In genomic region chr14:68020493-68020892, GRCh38 we compare ENCODE assay signal across 20 cellular contexts.
"Had no signal": no experiment of that assay in that cellular context is flagged by ENCODE, and none has a peak within 500 bp of the region (broad histone marks: within the 10 kb centered on the region; RNA-seq: fewer than 3 reads in every experiment).

No MANE protein-coding gene starts in this region.

- H3K4me1 Mint-ChIP-seq: activated CD4-positive, alpha-beta memory T cell treated with anti-CD3 and anti-CD28 coated beads, Interleukin-2, amount 10 ng/mL, durations not matched to agents 7 days and 5 days; activated naive CD8-positive, alpha-beta T cell treated with anti-CD3 and anti-CD28 coated beads, Interleukin-2, amount 10 ng/mL, durations not matched to agents 7 days and 5 days had no signal

- H3K4me3 ChIP-seq: body of pancreas, hepatocyte, lung, thyroid gland, vagina had no signal

- H3K4me2 ChIP-seq: hepatocyte had no signal

- H3K4me1 ChIP-seq: body of pancreas had no signal

- H2AFZ ChIP-seq: hepatocyte had no signal

- H3K9me3 ChIP-seq: body of pancreas, thyroid gland, vagina had no signal

- H3K27me3 ChIP-seq: body of pancreas, hepatocyte, thyroid gland, vagina had no signal

- H3K27me3 Mint-ChIP-seq: activated B cell treated with CpG ODN at 0.5 μM for 24 hours; activated CD4-positive, alpha-beta memory T cell treated with anti-CD3 and anti-CD28 coated beads, Interleukin-2, amount 10 ng/mL, durations not matched to agents 7 days and 5 days; activated naive CD8-positive, alpha-beta T cell treated with anti-CD3 and anti-CD28 coated beads, Interleukin-2, amount 10 ng/mL, durations not matched to agents 7 days and 5 days; activated T-cell treated with anti-CD3 and anti-CD28 coated beads, Interleukin-2, amount 50 U/mL, for 24 hours had no signal

- ATAC-seq: body of pancreas, left cardiac atrium had no signal

- H3K36me3 ChIP-seq: thyroid gland, vagina had no signal

- H3K27ac ChIP-seq: body of pancreas, hepatocyte, thyroid gland, vagina had no signal

- DNase-seq: activated B cell treated with CpG ODN at 0.5 μM for 24 hours; activated CD4-positive, alpha-beta memory T cell treated with anti-CD3 and anti-CD28 coated beads, Interleukin-2, amount 10 ng/mL, durations not matched to agents 7 days and 5 days; activated CD4-positive, alpha-beta T cell treated with anti-CD3 and anti-CD28 coated beads for 4 hours; activated naive CD4-positive, alpha-beta T cell treated with Interleukin-2 at 50 U/mL for 16 hours; activated naive CD8-positive, alpha-beta T cell treated with anti-CD3 and anti-CD28 coated beads, Interleukin-2, amount 10 ng/mL, durations not matched to agents 7 days and 5 days; activated T-cell treated with anti-CD3 and anti-CD28 coated beads, Interleukin-2, amount 50 U/mL, for 24 hours; body of pancreas; caudate nucleus; left cardiac atrium; midbrain; occipital lobe; stimulated activated CD4-positive, alpha-beta T cell treated with anti-CD3 and anti-CD28 coated beads, Interleukin-12 subunit alpha, Interleukin-12 subunit beta, amount 100 ng/mL, for 4 hours; stimulated activated CD4-positive, alpha-beta T cell treated with anti-CD3 and anti-CD28 coated beads, Interleukin-1b, Interleukin-23, amount 100 ng/mL, for 48 hours; stimulated activated CD8-positive, alpha-beta memory T cell treated with anti-CD3 and anti-CD28 coated beads, Interleukin-4, amount 100 ng/mL, for 48 hours; stimulated activated naive CD4-positive, alpha-beta T cell treated with Interleukin-2 at 50 U/mL for 16 hours; thyroid gland had no signal

- H3K4me3 Mint-ChIP-seq: activated B cell treated with CpG ODN at 0.5 μM for 24 hours; activated CD4-positive, alpha-beta memory T cell treated with anti-CD3 and anti-CD28 coated beads, Interleukin-2, amount 10 ng/mL, durations not matched to agents 7 days and 5 days; activated naive CD8-positive, alpha-beta T cell treated with anti-CD3 and anti-CD28 coated beads, Interleukin-2, amount 10 ng/mL, durations not matched to agents 7 days and 5 days; activated T-cell treated with anti-CD3 and anti-CD28 coated beads, Interleukin-2, amount 50 U/mL, for 24 hours had no signal

- H3K27ac Mint-ChIP-seq: activated B cell treated with CpG ODN at 0.5 μM for 24 hours; activated CD4-positive, alpha-beta memory T cell treated with anti-CD3 and anti-CD28 coated beads, Interleukin-2, amount 10 ng/mL, durations not matched to agents 7 days and 5 days; activated naive CD8-positive, alpha-beta T cell treated with anti-CD3 and anti-CD28 coated beads, Interleukin-2, amount 10 ng/mL, durations not matched to agents 7 days and 5 days; activated T-cell treated with anti-CD3 and anti-CD28 coated beads, Interleukin-2, amount 50 U/mL, for 24 hours; activated T-helper 2 cell treated with anti-CD3 and anti-CD28 coated beads, Interferon-gamma antibody, Interleukin-2, Interleukin-4, amounts not matched to agents 10 μg/mL and 5 μg/mL and 100 μg/mL, durations not matched to agents 14 hours and 24 hours and 36 hours had no signal
